In genomic region chr3:57151021-57151449, GRCh38 we compare ENCODE assay signal across 20 cellular contexts. TPM values are rescaled to one million over a fixed set of nuclear protein-coding genes. Genes with fewer than 3 reads are reported as not detected.
DNase-seq lines count a peak whose midpoint lies in the region; FAIRE-seq and TF ChIP-seq lines count a peak whose summit lies in the region.
"Had no signal": no experiment of that assay in that cellular context is flagged by ENCODE, and none has a peak within 500 bp of the region (broad histone marks: within the 10 kb centered on the region; RNA-seq: fewer than 3 reads in every experiment).

No MANE protein-coding gene starts in this region.

- intact Hi-C loops in prostate gland (cut with DNase I) (no loop called here), testis (cut with DNase I; ENCODE audit: low total_unique reads) (no loop called here)

- H3K4me1 ChIP-seq in astrocyte (ENCODE audit: insufficient read depth, low read length) = peaks cover 39% of the 10 kb centered on the region
- peaks cover 18% of the 10 kb centered on the region for H3K4me1 ChIP-seq in parathyroid adenoma
- H3K4me1 ChIP-seq in prostate gland (replicated peaks) = no peaks in the 10 kb centered on the region
- peaks cover 10% of the 10 kb centered on the region for H3K4me1 ChIP-seq in testis
- H3K4me1 ChIP-seq: colonic mucosa had no signal

- H3K4me3 Mint-ChIP-seq in astrocyte (ENCODE audit: unreplicated experiment) = no peak overlapping the region
- H3K4me3 Mint-ChIP-seq: activated T-cell treated with anti-CD3 and anti-CD28 coated beads, Interleukin-2, amount 50 U/mL, for 72 hours had no signal

- peaks cover 1% of the 10 kb centered on the region for H3K36me3 Mint-ChIP-seq in astrocyte (ENCODE audit: low read depth, unreplicated experiment)

- H3K9me3 ChIP-seq in astrocyte (ENCODE audit: insufficient read depth, low read depth, low read length) (no peaks in the 10 kb centered on the region), parathyroid adenoma (ENCODE audit: control insufficient read depth, low read length) (no peaks in the 10 kb centered on the region), prostate gland (no peaks in the 10 kb centered on the region), testis (no peaks in the 10 kb centered on the region)
- H3K9me3 ChIP-seq: colonic mucosa, neutrophil, spleen had no signal

- H3K4me1 Mint-ChIP-seq in astrocyte (ENCODE audit: low read depth, unreplicated experiment) = peaks cover 13% of the 10 kb centered on the region

- H3K79me2 ChIP-seq in astrocyte (ENCODE audit: insufficient read depth, low read length) = peaks cover 21% of the 10 kb centered on the region
- H3K79me2 ChIP-seq in parathyroid adenoma = no peaks in the 10 kb centered on the region

- H3K4me2 ChIP-seq in astrocyte (ENCODE audit: low read length) (peak overlapping the region; percentile 80), parathyroid adenoma (ENCODE audit: low read length) (peak overlapping the region; percentile 5)

- H3K27me3 ChIP-seq in astrocyte (ENCODE audit: insufficient read depth, low read length) = no peaks in the 10 kb centered on the region
- no peaks in the 10 kb centered on the region for H3K27me3 ChIP-seq in parathyroid adenoma (ENCODE audit: control insufficient read depth, insufficient read depth, low read length)
- H3K27me3 ChIP-seq in prostate gland (replicated peaks; ENCODE audit: insufficient read depth) = no peaks in the 10 kb centered on the region
- H3K27me3 ChIP-seq in testis = no peaks in the 10 kb centered on the region
- H3K27me3 ChIP-seq: colonic mucosa had no signal

- H3K27ac ChIP-seq in astrocyte (ENCODE audit: low read depth, low read length) (peak overlapping the region; percentile 23), parathyroid adenoma (peak overlapping the region; percentile 78), prostate gland (no peak overlapping the region), testis (peak overlapping the region in 1 of 2 donors; percentile 65)
- H3K27ac ChIP-seq: C4-2B, colonic mucosa, neutrophil, SK-N-MC had no signal

- no peak overlapping the region for H2AFZ ChIP-seq in astrocyte (ENCODE audit: low read depth, low read length)
- H2AFZ ChIP-seq in parathyroid adenoma = peak overlapping the region; percentile 12

- H3K9ac ChIP-seq in astrocyte (ENCODE audit: low read length) (no peak overlapping the region), parathyroid adenoma (no peak overlapping the region)

- H4K20me1 ChIP-seq in astrocyte (ENCODE audit: insufficient read depth, low read length) = no peaks in the 10 kb centered on the region

- H3K4me3 ChIP-seq in astrocyte (ENCODE audit: insufficient read depth, low read depth, low read length) (no peak overlapping the region), fibroblast of villous mesenchyme (ENCODE audit: low read depth, low read length) (no peak overlapping the region), parathyroid adenoma (ENCODE audit: low read depth, low read length) (no peak overlapping the region), prostate gland (no peak overlapping the region), testis (no peak overlapping the region)
- H3K4me3 ChIP-seq: colonic mucosa, K562, SK-N-MC, spleen had no signal

- no peak for TF ChIP-seq CTCF in astrocyte (IDR thresholded peaks at IDR 0.05; ENCODE audit: insufficient read depth, low read depth, low read length)
- no peak for TF ChIP-seq CTCF in fibroblast of villous mesenchyme (IDR thresholded peaks at IDR 0.05; ENCODE audit: insufficient read depth, low read depth, low read length)
- no peak for TF ChIP-seq CTCF in parathyroid adenoma (IDR thresholded peaks at IDR 0.05)
- TF ChIP-seq CTCF in prostate gland (IDR thresholded peaks at IDR 0.05) = no peak
- no peak for TF ChIP-seq CTCF in testis (IDR thresholded peaks at IDR 0.05)

- H3K36me3 ChIP-seq in astrocyte (ENCODE audit: insufficient read depth, low read length) = no peaks in the 10 kb centered on the region
- no peaks in the 10 kb centered on the region for H3K36me3 ChIP-seq in parathyroid adenoma (ENCODE audit: control insufficient read depth, insufficient read depth, low read length)
- no peaks in the 10 kb centered on the region for H3K36me3 ChIP-seq in prostate gland
- no peaks in the 10 kb centered on the region for H3K36me3 ChIP-seq in testis (ENCODE audit: low read depth, missing control alignments)
- H3K36me3 ChIP-seq: colonic mucosa, neutrophil, spleen had no signal

- H3K27ac Mint-ChIP-seq in astrocyte (ENCODE audit: unreplicated experiment) = no peak overlapping the region

- H3K9me3 Mint-ChIP-seq in astrocyte (ENCODE audit: unreplicated experiment) = no peaks in the 10 kb centered on the region
- H3K9me3 Mint-ChIP-seq: activated T-cell treated with anti-CD3 and anti-CD28 coated beads, Interleukin-2, amount 50 U/mL, for 72 hours had no signal

- peak; percentile 41 for DNase-seq in GM03348 (ENCODE audit: low spot score)
- DNase-seq in astrocyte (ENCODE audit: low read depth) = peak; percentile 90
- peak; percentile 30 for DNase-seq in fibroblast of villous mesenchyme (ENCODE audit: low read depth)
- DNase-seq in prostate gland (ENCODE audit: low spot score) = no peak
- DNase-seq in testis = no peak
- DNase-seq in stimulated activated naive CD4-positive, alpha-beta T cell treated with Interleukin-2 at 50 U/mL for 16 hours (lab: John Stamatoyannopoulos, UW) = no peak
- no peak for DNase-seq in glomerular visceral epithelial cell (ENCODE audit: extremely low spot score)
- DNase-seq: activated T-cell treated with anti-CD3 and anti-CD28 coated beads, Interleukin-2, amount 50 U/mL, for 72 hours; colonic mucosa; H7; NCI-H1105; NCI-H226; spleen; stimulated activated naive CD8-positive, alpha-beta T cell treated with anti-CD3 and anti-CD28 coated beads, Interleukin-15, Interleukin-2, amounts not matched to agents 100 U/mL and 50 U/mL, for 24 hours had no signal

- TF ChIP-seq POLR2A in prostate gland (IDR thresholded peaks at IDR 0.05) (no peak), testis (IDR thresholded peaks at IDR 0.05) (no peak)

- peak; percentile 5 for FAIRE-seq in astrocyte (lab: Jason Lieb, UNC)
- FAIRE-seq: GM12892, K562 had no signal

- WGBS in prostate gland = 19% methylated on average over 2 of the region's 2 CpGs
- 63 to 71% methylated on average over 2 of the region's 2 CpGs for WGBS in testis, 2 donors

- no peaks in the 10 kb centered on the region for H3K27me3 Mint-ChIP-seq in astrocyte (ENCODE audit: low read depth, unreplicated experiment)

RNA-seq across cellular contexts. Expression of gene IL17RD, which starts 14.1 kb away (rescaled TPM):
- total RNA-seq in astrocyte (8.7 and 13.0 TPM in 2 replicates), fibroblast of villous mesenchyme (0.64 and 0.86 TPM in 2 replicates), prostate gland (10 to 100 TPM in 1 of 2 donors, 1 to 10 TPM in 1; 8.3 to 19.9 TPM), testis (10 to 100 TPM; 25.0 to 29.9 TPM)
- 27.9 TPM for polyA plus RNA-seq in testis (ENCODE audit: insufficient read depth, low read depth, low replicate concordance)

RNA-seq across cellular contexts. Expression of gene HESX1, which starts 48.7 kb away (rescaled TPM):
- 0.67 and 1.1 TPM in 2 replicates for total RNA-seq in astrocyte
- total RNA-seq in fibroblast of villous mesenchyme = not detected in 2 replicates
- total RNA-seq in prostate gland = 1 to 10 TPM in 1 of 2 donors, under 1 TPM in 1; 0.23 to 3.6 TPM
- 1 to 10 TPM; 7.9 to 9.1 TPM for total RNA-seq in testis
- polyA plus RNA-seq in testis (ENCODE audit: insufficient read depth, low read depth, low replicate concordance) = 6.4 TPM

Comparison
In these comparisons a context has a peak if more than half of its experiments do, and no peak if none do; other contexts are left out.
1. DNase-seq: peak in GM03348 (single experiment), astrocyte (single experiment) and fibroblast of villous mesenchyme (single experiment); none in prostate gland (single experiment), testis (single experiment), stimulated activated naive CD4-positive, alpha-beta T cell treated with Interleukin-2 at 50 U/mL for 16 hours (single experiment) and glomerular visceral epithelial cell (single experiment).
2. H3K27ac ChIP-seq: peak in astrocyte (single experiment) and parathyroid adenoma (single experiment); none in prostate gland (0 of 2).